Comparison of ENCODE assay signal across 9 cellular contexts in genomic region chr4:141352775-141353544, GRCh38.
A peak's percentile ranks its signal among the peaks of the same experiment; 100 is the strongest.
DNase-seq lines count a peak whose midpoint lies in the region; ATAC-seq and TF ChIP-seq lines count a peak whose summit lies in the region.
"Had no signal": no experiment of that assay in that cellular context is flagged by ENCODE, and none has a peak within 500 bp of the region (broad histone marks: within the 10 kb centered on the region; RNA-seq: fewer than 3 reads in every experiment).

No MANE protein-coding gene starts in this region.

- no peak overlapping the region for H3K27ac ChIP-seq in neuronal stem cell (replicated peaks; ENCODE audit: low read length)
- no peak overlapping the region for H3K27ac ChIP-seq in suprapubic skin
- no peak overlapping the region for H3K27ac ChIP-seq in gastrocnemius medialis

- no peak overlapping the region for H2BK12ac ChIP-seq in neuronal stem cell (ENCODE audit: low read length)

- in situ Hi-C loops in gastrocnemius medialis (cut with MboI; ENCODE audit: low sequenced_read_pairs in 4 of 4), result no loop called here

- H3K4me3 ChIP-seq in neuronal stem cell (ENCODE audit: low read length in 2 of 2) (no peak overlapping the region), suprapubic skin (no peak overlapping the region), gastrocnemius medialis (no peak overlapping the region)

- H3K9me3 ChIP-seq in neuronal stem cell (replicated peaks in 1 of 2; ENCODE audit: control insufficient read depth in 2 of 2, insufficient read depth in 1 of 2, low read depth in 1 of 2, low read length in 2 of 2) (no peaks in the 10 kb centered on the region), suprapubic skin (no peaks in the 10 kb centered on the region), gastrocnemius medialis (no peaks in the 10 kb centered on the region)

- H2BK5ac ChIP-seq in neuronal stem cell (ENCODE audit: low read length), result no peak overlapping the region

- H3K9ac ChIP-seq in neuronal stem cell (ENCODE audit: low read depth, low read length, poor library complexity), result no peak overlapping the region

- no peak overlapping the region for H3K4me2 ChIP-seq in neuronal stem cell (ENCODE audit: insufficient read depth, low read length, poor library complexity, severe bottlenecking)

- TF ChIP-seq POLR2A in suprapubic skin (IDR thresholded peaks at IDR 0.05), result no peak
- no peak for TF ChIP-seq POLR2A in gastrocnemius medialis (IDR thresholded peaks at IDR 0.05)

- H4K91ac ChIP-seq in neuronal stem cell (ENCODE audit: low read depth, low read length, poor library complexity), result no peak overlapping the region

- no peak overlapping the region for H3K18ac ChIP-seq in neuronal stem cell (ENCODE audit: low read length)

- no peaks in the 10 kb centered on the region for H3K79me1 ChIP-seq in neuronal stem cell (ENCODE audit: low read depth, low read length)

- H3K4ac ChIP-seq in neuronal stem cell (ENCODE audit: low read length), result no peak overlapping the region

- H2BK15ac ChIP-seq in neuronal stem cell (ENCODE audit: low read length), result no peak overlapping the region

- H3K36me3 ChIP-seq in neuronal stem cell (replicated peaks in 1 of 2; ENCODE audit: control insufficient read depth in 2 of 2, insufficient read depth in 2 of 2, low read length in 2 of 2) (no peaks in the 10 kb centered on the region), suprapubic skin (no peaks in the 10 kb centered on the region), gastrocnemius medialis (no peaks in the 10 kb centered on the region)

- no peak overlapping the region for H2AK5ac ChIP-seq in neuronal stem cell (ENCODE audit: low read depth, low read length)

- H2AFZ ChIP-seq in neuronal stem cell (ENCODE audit: low read length), result peak overlapping the region; percentile 89

- no peak for TF ChIP-seq EP300 in suprapubic skin (IDR thresholded peaks at IDR 0.05)

- intact Hi-C loops in gastrocnemius medialis (cut with DNase I; ENCODE audit: low total_unique reads), result no loop called here

- no CpG with 5 or more reads among the region's 5 CpGs for WGBS in neuronal stem cell (ENCODE audit: extremely low coverage in 2 of 2, insufficient read length in 2 of 2, insufficient replicate concordance in 1 of 2), 2 donors
- 52% methylated on average over 5 of the region's 5 CpGs for WGBS in suprapubic skin

- DNase-seq in ELF-1 (ENCODE audit: low read depth, low spot score), result peak; percentile 29
- peak; percentile 7 for DNase-seq in fibroblast of gingiva (ENCODE audit: low read depth)
- no peak for DNase-seq in neuronal stem cell (ENCODE audit: low spot score)
- DNase-seq in activated CD4-positive, alpha-beta T cell treated with anti-CD3 and anti-CD28 coated beads, Interleukin-2, amount 50 U/mL, for 1 hour, result no peak
- no peak for DNase-seq in OCI-M2 (lab: John Stamatoyannopoulos, UW; ENCODE audit: unreplicated experiment)
- DNase-seq in suprapubic skin (ENCODE audit: low spot score in 2 of 2), result no peak
- no peak for DNase-seq in gastrocnemius medialis
- DNase-seq: activated naive CD4-positive, alpha-beta T cell treated with anti-CD3 and anti-CD28 coated beads, Interleukin-2, amount 50 U/mL, for 16 hours had no signal

- no peak for TF ChIP-seq CTCF in suprapubic skin (IDR thresholded peaks at IDR 0.05)
- TF ChIP-seq CTCF in gastrocnemius medialis (IDR thresholded peaks at IDR 0.05 in 4 of 5, conservative IDR thresholded peaks at IDR 0.05 in 1 of 5), result no peak

- no peak overlapping the region for H3K14ac ChIP-seq in neuronal stem cell (ENCODE audit: low read length)

- no peak overlapping the region for H3K23ac ChIP-seq in neuronal stem cell (ENCODE audit: low read depth, low read length, poor library complexity)

- no peak overlapping the region for H2BK120ac ChIP-seq in neuronal stem cell (ENCODE audit: low read depth, low read length)

- H3K4me1 ChIP-seq in neuronal stem cell (ENCODE audit: control insufficient read depth in 2 of 2, insufficient read depth in 1 of 2, low read depth in 1 of 2, low read length in 2 of 2), result no peaks in the 10 kb centered on the region
- no peaks in the 10 kb centered on the region for H3K4me1 ChIP-seq in suprapubic skin
- H3K4me1 ChIP-seq in gastrocnemius medialis, result peaks cover 0 to 6% of the 10 kb centered on the region in 2 donors

- H4K8ac ChIP-seq in neuronal stem cell (ENCODE audit: low read depth, low read length), result no peak overlapping the region

- H3K27me3 ChIP-seq in neuronal stem cell (ENCODE audit: control insufficient read depth in 3 of 3, insufficient read depth in 3 of 3, low read depth in 1 of 3, low read length in 3 of 3), result no peaks in the 10 kb centered on the region
- no peaks in the 10 kb centered on the region for H3K27me3 ChIP-seq in suprapubic skin
- no peaks in the 10 kb centered on the region for H3K27me3 ChIP-seq in gastrocnemius medialis

- ATAC-seq in gastrocnemius medialis, result no peak

TF ChIP-seq in PFSK-1, 5 proteins besides CTCF, POLR2A, EP300 and RAD21:
- 0 out of 2 replicates have a peak, but pooled peaks have one; percentile 28 for TF ChIP-seq POLR2AphosphoS5 (IDR thresholded peaks at IDR 0.05; ENCODE audit: low read depth, low read length)
- TF ChIP-seq SIN3A (IDR thresholded peaks at IDR 0.05; ENCODE audit: borderline replicate concordance, insufficient read depth, low read length), result no peak

Comparison
In these comparisons a context has a peak if more than half of its experiments do, and no peak if none do; other contexts are left out.
1. DNase-seq: peak in ELF-1 (single experiment) and fibroblast of gingiva (single experiment); none in neuronal stem cell (single experiment), activated CD4-positive, alpha-beta T cell treated with anti-CD3 and anti-CD28 coated beads, Interleukin-2, amount 50 U/mL, for 1 hour (single experiment), OCI-M2 (single experiment), suprapubic skin (0 of 2) and gastrocnemius medialis (0 of 2).